Comparison of ENCODE assay signal across 8 cellular contexts in genomic region chr22:38924197-38924952, GRCh38. TPM values are rescaled to one million over a fixed set of nuclear protein-coding genes. Genes with fewer than 3 reads are reported as not detected.
DNase-seq lines count a peak whose midpoint lies in the region; ATAC-seq, FAIRE-seq and TF ChIP-seq lines count a peak whose summit lies in the region.

No MANE protein-coding gene starts in this region.

- H3K27ac Mint-ChIP-seq in activated T-cell treated with anti-CD3 and anti-CD28 coated beads, Interleukin-2, amount 50 U/mL, for 72 hours, result no peak overlapping the region

- H3K4me1 Mint-ChIP-seq in activated T-cell treated with anti-CD3 and anti-CD28 coated beads, Interleukin-2, amount 50 U/mL, for 72 hours (ENCODE audit: low read depth), result peaks cover 18% of the 10 kb centered on the region

- H3K4me2 ChIP-seq in mesenchymal stem cell (ENCODE audit: low read length, poor library complexity, severe bottlenecking), result peak overlapping the region; percentile 60

- H2BK5ac ChIP-seq in mesenchymal stem cell (ENCODE audit: low read depth, low read length, poor library complexity, severe bottlenecking), result no peak overlapping the region

- no peaks in the 10 kb centered on the region for H3K36me3 Mint-ChIP-seq in activated T-cell treated with anti-CD3 and anti-CD28 coated beads, Interleukin-2, amount 50 U/mL, for 72 hours (ENCODE audit: insufficient read depth in 2 of 2)

- peaks cover 9% of the 10 kb centered on the region for H3K4me1 ChIP-seq in mesenchymal stem cell (ENCODE audit: control insufficient read depth, insufficient read depth, low read depth, low read length)

- H3K4me3 ChIP-seq in mesenchymal stem cell (ENCODE audit: insufficient read depth in 1 of 2, low read depth in 1 of 2, low read length in 2 of 2), result peak overlapping the region in 1 of 2 experiments; percentile 67

- no peak overlapping the region for H3K23ac ChIP-seq in mesenchymal stem cell (ENCODE audit: low read length in 2 of 2)

- peaks cover 0 to 9% of the 10 kb centered on the region in 2 experiments for H3K27me3 ChIP-seq in mesenchymal stem cell (ENCODE audit: control insufficient read depth in 1 of 2, insufficient read depth in 1 of 2, low read length in 2 of 2)

- no peak for TF ChIP-seq CTCF in D721Med (IDR thresholded peaks at IDR 0.05; ENCODE audit: insufficient read depth, missing control alignments)

- H3K36me3 ChIP-seq in mesenchymal stem cell (ENCODE audit: control insufficient read depth in 1 of 2, insufficient read depth in 2 of 2, low read depth in 1 of 2, low read length in 2 of 2), result no peaks in the 10 kb centered on the region

- no peak overlapping the region for H2BK120ac ChIP-seq in mesenchymal stem cell (ENCODE audit: low read depth, low read length)

- no peak overlapping the region for H2AK5ac ChIP-seq in mesenchymal stem cell (ENCODE audit: low read length, severe bottlenecking)

- H2BK15ac ChIP-seq in mesenchymal stem cell (ENCODE audit: low read depth, poor library complexity, severe bottlenecking), result no peak overlapping the region

- peak overlapping the region in 1 of 2 donors; percentile 57 for H3K4me3 Mint-ChIP-seq in activated T-cell treated with anti-CD3 and anti-CD28 coated beads, Interleukin-2, amount 50 U/mL, for 72 hours

- H3K79me1 ChIP-seq in mesenchymal stem cell (replicated peaks; ENCODE audit: low read length, poor library complexity, severe bottlenecking), result no peaks in the 10 kb centered on the region

- no peak for FAIRE-seq in D721Med (lab: Jason Lieb, UNC)

- ATAC-seq in activated T-cell treated with anti-CD3 and anti-CD28 coated beads, Interleukin-2, amount 50 U/mL, for 72 hours (replicated peaks in 1 of 2), result no peak
- ATAC-seq in HG02571 (IDR thresholded peaks at IDR 0.05; ENCODE audit: unreplicated experiment) (no peak), HG03139 (IDR thresholded peaks at IDR 0.05; ENCODE audit: unreplicated experiment) (no peak)

- H4K8ac ChIP-seq in mesenchymal stem cell (ENCODE audit: low read length), result no peak overlapping the region

- H3K9me3 ChIP-seq in mesenchymal stem cell (ENCODE audit: control insufficient read depth, low read length), result no peaks in the 10 kb centered on the region

- no peak overlapping the region for H2AFZ ChIP-seq in mesenchymal stem cell (ENCODE audit: low read depth, low read length)

- H3K27me3 Mint-ChIP-seq in activated T-cell treated with anti-CD3 and anti-CD28 coated beads, Interleukin-2, amount 50 U/mL, for 72 hours (ENCODE audit: low read depth), result peaks cover 55% of the 10 kb centered on the region

- no peak overlapping the region for H4K91ac ChIP-seq in mesenchymal stem cell (ENCODE audit: low read length)

- DNase-seq in GM04504 (ENCODE audit: low read depth) (peak; percentile 73), NCI-H510A treated with DMSO at 0.1 percent for 48 hours (lab: John Stamatoyannopoulos, UW) (peak; percentile 88), dermis microvascular lymphatic vessel endothelial cell (ENCODE audit: low read depth in 2 of 2) (peak; percentile 37 to 80), mesenchymal stem cell (peak; percentile 78), D721Med (ENCODE audit: insufficient read length, low spot score) (no peak)
- DNase-seq in activated T-cell treated with anti-CD3 and anti-CD28 coated beads, Interleukin-2, amount 50 U/mL, for 72 hours, result no peak

- H3K9me3 Mint-ChIP-seq in activated T-cell treated with anti-CD3 and anti-CD28 coated beads, Interleukin-2, amount 50 U/mL, for 72 hours, result no peaks in the 10 kb centered on the region

- H2BK12ac ChIP-seq in mesenchymal stem cell (ENCODE audit: low read length in 2 of 2), result no peak overlapping the region

- 14% methylated on average over 5 of the region's 10 CpGs for WGBS in mesenchymal stem cell

- peak overlapping the region; percentile 63 for H3K9ac ChIP-seq in mesenchymal stem cell (ENCODE audit: low read length)

- H3K18ac ChIP-seq in mesenchymal stem cell (ENCODE audit: low read depth in 1 of 2, low read length in 2 of 2), result peak overlapping the region; percentile 40

- peak overlapping the region in 1 of 2 experiments; percentile 20 for H3K4ac ChIP-seq in mesenchymal stem cell (ENCODE audit: low read depth in 1 of 2, low read length in 2 of 2)

- peak overlapping the region; percentile 89 for H3K27ac ChIP-seq in mesenchymal stem cell (ENCODE audit: low read length, poor library complexity, severe bottlenecking)

- no peak overlapping the region for H3K14ac ChIP-seq in mesenchymal stem cell (ENCODE audit: low read length in 2 of 2)

RNA-seq across cellular contexts. Expression of gene APOBEC3A, which starts 33.0 kb away (rescaled TPM):
- total RNA-seq in dermis microvascular lymphatic vessel endothelial cell, result not detected in 2 replicates
- polyA plus RNA-seq in mesenchymal stem cell (2013, experiment 1 of 2), result not detected
- polyA plus RNA-seq in mesenchymal stem cell (2013, experiment 2 of 2), result not detected
- total RNA-seq in activated T-cell treated with anti-CD3 and anti-CD28 coated beads, Interleukin-2, amount 50 U/mL, for 72 hours, result under 1 TPM in 1 of 2 donors, not detected in 1; 0.37 TPM

RNA-seq across cellular contexts. Expression of gene CBX6, which starts 52.4 kb away (rescaled TPM):
- total RNA-seq in dermis microvascular lymphatic vessel endothelial cell, result 13.4 and 15.7 TPM in 2 replicates
- 39.2 TPM for polyA plus RNA-seq in mesenchymal stem cell (2013, experiment 1 of 2)
- polyA plus RNA-seq in mesenchymal stem cell (2013, experiment 2 of 2), result 38.5 TPM
- total RNA-seq in activated T-cell treated with anti-CD3 and anti-CD28 coated beads, Interleukin-2, amount 50 U/mL, for 72 hours, result 100 to 1,000 TPM; 116 to 124 TPM

RNA-seq across cellular contexts. Expression of gene APOBEC3B, which starts 57.8 kb away (rescaled TPM):
- total RNA-seq in dermis microvascular lymphatic vessel endothelial cell, result 0.76 and 1.3 TPM in 2 replicates
- 5.4 TPM for polyA plus RNA-seq in mesenchymal stem cell (2013, experiment 1 of 2)
- polyA plus RNA-seq in mesenchymal stem cell (2013, experiment 2 of 2), result 5.1 TPM
- total RNA-seq in activated T-cell treated with anti-CD3 and anti-CD28 coated beads, Interleukin-2, amount 50 U/mL, for 72 hours, result 10 to 100 TPM; 27.1 to 44.7 TPM

Comparison
In these comparisons a context has a peak if more than half of its experiments do, and no peak if none do; other contexts are left out.
1. DNase-seq: peak in GM04504 (single experiment), NCI-H510A treated with DMSO at 0.1 percent for 48 hours (single experiment), dermis microvascular lymphatic vessel endothelial cell (2 of 2) and mesenchymal stem cell (single experiment); none in activated T-cell treated with anti-CD3 and anti-CD28 coated beads, Interleukin-2, amount 50 U/mL, for 72 hours (0 of 2) and D721Med (single experiment).
2. RNA of gene APOBEC3B, which starts 57.8 kb away (total RNA-seq): 27.1 to 44.7 TPM in activated T-cell treated with anti-CD3 and anti-CD28 coated beads, Interleukin-2, amount 50 U/mL, for 72 hours; 0.76 to 1.3 TPM in dermis microvascular lymphatic vessel endothelial cell; every median in the first group is over 10 times any median in the second.